9 cellular contexts compared by ENCODE assay signal in the genomic region with DNA sequence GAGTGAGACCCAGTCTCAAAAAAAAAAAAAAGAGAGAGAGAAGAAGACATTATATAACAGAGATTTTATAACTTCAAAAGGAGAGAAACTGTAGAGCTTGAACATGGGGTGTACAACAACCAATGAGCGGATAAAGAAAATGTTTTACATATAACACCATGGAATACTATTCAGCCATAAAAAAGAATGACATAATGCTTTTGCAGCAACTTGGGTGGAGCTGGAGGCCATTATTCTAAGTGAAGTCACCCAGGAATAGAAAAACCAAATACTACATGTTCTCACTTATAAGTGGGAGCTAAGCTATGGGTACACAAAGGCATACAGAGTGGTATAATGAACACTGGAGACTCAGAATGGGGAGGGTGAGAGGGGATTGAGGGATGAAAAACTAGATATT.
"Had no signal": no experiment of that assay in that cellular context is flagged by ENCODE, and none has a peak within 500 bp of the region (broad histone marks: within the 10 kb centered on the region; RNA-seq: fewer than 3 reads in every experiment).

No MANE protein-coding gene starts in this region.

- FAIRE-seq: H1, H54, K562 had no signal

- H3K4me3 ChIP-seq: GM23338, K562 had no signal

- H2AFZ ChIP-seq: GM23338 had no signal

- ATAC-seq: GM23338, K562 had no signal

- H3K4me2 ChIP-seq: GM23338 had no signal

- H3K27ac ChIP-seq: HL-60 had no signal

- H3K4me3 Mint-ChIP-seq: GM23338, H9, HFFc6 had no signal

- DNase-seq: H9, HCEC 1CT, HFFc6, IMR-90 had no signal

- H3K27ac Mint-ChIP-seq: GM23338, H9, HFFc6 had no signal

- H3K9me3 Mint-ChIP-seq: GM23338, H9, HFFc6 had no signal
